Comparison of ENCODE assay signal across 2 cellular contexts in genomic region chr4:122819708-122820449, GRCh38.
TF ChIP-seq lines count a peak whose summit lies in the region.

No MANE protein-coding gene starts in this region.

TF ChIP-seq in HCT116, 20 proteins besides CTCF, POLR2A, EP300 and RAD21:
- TF ChIP-seq ZNF274 (IDR thresholded peaks at IDR 0.05; ENCODE audit: low read depth, low read length) (no peak), FOSL1 (IDR thresholded peaks at IDR 0.05; ENCODE audit: low read depth) (peak; percentile 49), MAX (IDR thresholded peaks at IDR 0.05) (0 out of 2 replicates have a peak, but pooled peaks have one; percentile 17), CEBPB (IDR thresholded peaks at IDR 0.05; ENCODE audit: low read depth) (peak; percentile 86), JUND (IDR thresholded peaks at IDR 0.05) (0 out of 2 replicates have a peak, but pooled peaks have one; percentile 27), SP1 (IDR thresholded peaks at IDR 0.05; ENCODE audit: low read depth) (no peak)

TF ChIP-seq in liver, 16 proteins besides CTCF, POLR2A, EP300 and RAD21:
- TF ChIP-seq EGR1 (IDR thresholded peaks at IDR 0.05; ENCODE audit: low read depth in 2 of 2) (no peak), JUND (IDR thresholded peaks at IDR 0.05) (peak; percentile 16 to 32)
- TF ChIP-seq, protein P1, sequence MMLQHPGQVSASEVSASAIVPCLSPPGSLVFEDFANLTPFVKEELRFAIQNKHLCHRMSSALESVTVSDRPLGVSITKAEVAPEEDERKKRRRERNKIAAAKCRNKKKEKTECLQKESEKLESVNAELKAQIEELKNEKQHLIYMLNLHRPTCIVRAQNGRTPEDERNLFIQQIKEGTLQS (IDR thresholded peaks at IDR 0.05) = peak; percentile 55
